In the genomic region with DNA sequence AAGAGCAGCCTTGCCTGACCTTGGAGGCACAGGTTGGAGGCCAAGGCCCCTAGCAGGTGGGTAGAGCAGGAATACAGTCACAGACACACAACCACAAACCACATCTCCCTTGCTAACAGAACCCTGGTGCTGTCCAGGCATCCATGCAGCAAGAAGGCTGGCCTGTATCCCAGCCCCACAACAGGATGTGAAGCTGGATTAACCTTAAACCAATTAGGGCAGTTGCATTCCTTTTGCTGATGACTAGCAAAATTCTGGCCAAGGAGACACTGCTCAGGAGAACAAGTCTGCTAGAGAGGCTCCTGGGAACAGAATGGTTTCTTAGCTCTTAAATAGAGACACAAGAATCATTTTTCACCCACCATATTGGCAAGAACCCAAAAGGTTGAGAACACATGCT, we compare ENCODE assay signal across 12 cellular contexts.
A peak's percentile ranks its signal among the peaks of the same experiment; 100 is the strongest.
DNase-seq lines count a peak whose midpoint lies in the region; ATAC-seq and TF ChIP-seq lines count a peak whose summit lies in the region.
"Had no signal": no experiment of that assay in that cellular context is flagged by ENCODE, and none has a peak within 500 bp of the region (broad histone marks: within the 10 kb centered on the region; RNA-seq: fewer than 3 reads in every experiment).

No MANE protein-coding gene starts in this region.

- H3K4me2 ChIP-seq in mesendoderm (ENCODE audit: low read length), result no peak overlapping the region

- peaks cover 9% of the 10 kb centered on the region for H3K27me3 Mint-ChIP-seq in activated CD4-positive, alpha-beta T cell treated with anti-CD3 and anti-CD28 coated beads for 36 hours

- H3K27me3 ChIP-seq in mesendoderm (ENCODE audit: insufficient read depth, low read length, poor library complexity) (no peaks in the 10 kb centered on the region), ascending aorta (no peaks in the 10 kb centered on the region)

- no peak for ATAC-seq in activated CD4-positive, alpha-beta T cell treated with anti-CD3 and anti-CD28 coated beads for 36 hours
- ATAC-seq in HG03565 (IDR thresholded peaks at IDR 0.05; ENCODE audit: unreplicated experiment), result no peak

- no peak overlapping the region for H4K8ac ChIP-seq in mesendoderm (ENCODE audit: low read depth, low read length)

- H3K4me3 ChIP-seq in HFF-Myc (replicated peaks; ENCODE audit: low read depth, low read length), result no peak overlapping the region
- no peak overlapping the region for H3K4me3 ChIP-seq in mesendoderm (ENCODE audit: low read length)
- no peak overlapping the region for H3K4me3 ChIP-seq in ascending aorta

- POLR2A ChIA-PET in activated CD4-positive, alpha-beta T cell treated with anti-CD3 and anti-CD28 coated beads for 36 hours (lab: Charles Lee), result no interaction called here

- peak; percentile 29 for DNase-seq in AG08396 (ENCODE audit: low spot score)
- peak; percentile 61 for DNase-seq in HFF-Myc (ENCODE audit: extremely low read depth, low read depth)
- DNase-seq in amniotic epithelial cell (ENCODE audit: low read depth), result peak; percentile 61
- DNase-seq in mesendoderm, result peak; percentile 41
- DNase-seq in NCI-H1105 (lab: John Stamatoyannopoulos, UW), result no peak
- no peak for DNase-seq in ascending aorta (ENCODE audit: low spot score in 2 of 2)
- no peak for DNase-seq in activated CD4-positive, alpha-beta T cell treated with anti-CD3 and anti-CD28 coated beads for 36 hours
- DNase-seq: H9, Karpas-422 had no signal

- no peak overlapping the region for H3K9ac ChIP-seq in mesendoderm (ENCODE audit: low read length)

- peaks cover 0 to 2% of the 10 kb centered on the region in 2 donors for H3K9me3 ChIP-seq in ascending aorta

- H3K4me1 Mint-ChIP-seq in activated CD4-positive, alpha-beta T cell treated with anti-CD3 and anti-CD28 coated beads for 36 hours, result peaks cover 45% of the 10 kb centered on the region

- H2AK5ac ChIP-seq in mesendoderm (ENCODE audit: low read length), result no peak overlapping the region

- no peaks in the 10 kb centered on the region for H3K79me1 ChIP-seq in mesendoderm (ENCODE audit: low read length)

- no peak overlapping the region for H2BK15ac ChIP-seq in mesendoderm (replicated peaks; ENCODE audit: low read depth)

- peaks cover 5% of the 10 kb centered on the region for H3K9me3 Mint-ChIP-seq in activated CD4-positive, alpha-beta T cell treated with anti-CD3 and anti-CD28 coated beads for 36 hours (ENCODE audit: low read depth)

- no peak overlapping the region for H3K4ac ChIP-seq in mesendoderm (ENCODE audit: low read depth, low read length)

- intact Hi-C loops in ascending aorta (cut with DNase I), result no loop called here
- intact Hi-C loops in activated CD4-positive, alpha-beta T cell treated with anti-CD3 and anti-CD28 coated beads for 36 hours (cut with DNase I, micrococcal nuclease), result loop anchor here (5.0 to 10.0 kb wide), 3 partner anchors 264 to 548 kb away; no protein-coding TSS in a partner anchor

- no peak overlapping the region for H4K5ac ChIP-seq in mesendoderm (ENCODE audit: low read length)

- H2BK5ac ChIP-seq in mesendoderm (ENCODE audit: low read length), result no peak overlapping the region

- no peak overlapping the region for H3K23ac ChIP-seq in mesendoderm (ENCODE audit: low read length)

- peaks cover 5% of the 10 kb centered on the region for H3K36me3 Mint-ChIP-seq in activated CD4-positive, alpha-beta T cell treated with anti-CD3 and anti-CD28 coated beads for 36 hours (ENCODE audit: low read depth)

- H3K36me3 ChIP-seq in mesendoderm (ENCODE audit: control insufficient read depth, insufficient read depth, low read length) (no peaks in the 10 kb centered on the region), ascending aorta (no peaks in the 10 kb centered on the region)

- H3K27ac Mint-ChIP-seq in activated CD4-positive, alpha-beta T cell treated with anti-CD3 and anti-CD28 coated beads for 36 hours, result no peak overlapping the region
- H3K27ac Mint-ChIP-seq: H9 had no signal

- CTCF ChIA-PET in activated CD4-positive, alpha-beta T cell treated with anti-CD3 and anti-CD28 coated beads for 36 hours (lab: Charles Lee), result interaction anchor here (0.6 to 2.3 kb wide), 13 partner anchors 11 to 474 kb away, joined by 3 to 10 read pairs (median 3); no protein-coding TSS in a partner anchor

- H3K79me2 ChIP-seq in mesendoderm (ENCODE audit: control insufficient read depth, insufficient read depth, low read length), result no peaks in the 10 kb centered on the region

- TF ChIP-seq CTCF in HFF-Myc (IDR thresholded peaks at IDR 0.05; ENCODE audit: low read depth, low read length, missing control alignments) (no peak), ascending aorta (IDR thresholded peaks at IDR 0.05) (no peak)

- H3K4me1 ChIP-seq in mesendoderm (ENCODE audit: control insufficient read depth, low read depth, low read length) (no peaks in the 10 kb centered on the region), ascending aorta (no peaks in the 10 kb centered on the region)

- H3K27ac ChIP-seq in mesendoderm (ENCODE audit: low read depth, low read length) (no peak overlapping the region), ascending aorta (no peak overlapping the region)
- H3K27ac ChIP-seq: epithelial cell of prostate had no signal

- H2BK120ac ChIP-seq in mesendoderm (ENCODE audit: low read depth, low read length), result no peak overlapping the region

- no peak overlapping the region for H3K4me3 Mint-ChIP-seq in activated CD4-positive, alpha-beta T cell treated with anti-CD3 and anti-CD28 coated beads for 36 hours
- H3K4me3 Mint-ChIP-seq: H9, neural crest cell had no signal

- no peak overlapping the region for H3K56ac ChIP-seq in mesendoderm (ENCODE audit: low read length)

- H3K18ac ChIP-seq in mesendoderm (ENCODE audit: low read length), result no peak overlapping the region

Comparison
In these comparisons a context has a peak if more than half of its experiments do, and no peak if none do; other contexts are left out.
1. DNase-seq: peak in AG08396 (single experiment), HFF-Myc (single experiment), amniotic epithelial cell (single experiment) and mesendoderm (single experiment); none in NCI-H1105 (single experiment), ascending aorta (0 of 2) and activated CD4-positive, alpha-beta T cell treated with anti-CD3 and anti-CD28 coated beads for 36 hours (single experiment).